2 cellular contexts compared by ENCODE assay signal in the genomic region with DNA sequence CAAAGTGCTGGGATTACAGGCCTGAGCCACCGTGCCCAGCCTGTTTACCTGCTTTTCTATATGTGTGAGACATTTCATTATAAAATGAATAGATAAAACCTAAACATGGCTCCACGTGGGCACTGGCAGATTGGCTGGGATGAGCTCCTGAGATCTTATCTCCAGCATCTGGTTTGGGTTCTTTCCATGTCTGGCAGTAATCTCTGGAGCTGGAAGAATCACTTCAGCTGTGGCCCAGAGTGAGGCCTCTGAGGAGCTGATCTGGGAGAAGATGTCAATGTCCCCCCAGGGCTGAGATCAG.
TF ChIP-seq lines count a peak whose summit lies in the region.

No MANE protein-coding gene starts in this region.

TF ChIP-seq in SK-N-SH, 30 proteins besides CTCF, POLR2A, EP300 and RAD21:
- no peak for TF ChIP-seq SMC3 (IDR thresholded peaks at IDR 0.05; ENCODE audit: low read depth, low read length)
- peak; percentile 20; the same call in 1 of the 2 replicates for TF ChIP-seq GATA2 (CRISPR knock-in tag; IDR thresholded peaks at IDR 0.05)

TF ChIP-seq in SK-N-SH treated with all-trans-retinoic acid at 6 μM for 48 hours, 23 proteins besides CTCF, POLR2A, EP300 and RAD21:
- TF ChIP-seq SNAI2 (CRISPR knock-in tag; IDR thresholded peaks at IDR 0.05) (no peak), ARNTL (CRISPR knock-in tag; IDR thresholded peaks at IDR 0.05; ENCODE audit: borderline replicate concordance, low read depth) (no peak), ZFP30 (CRISPR knock-in tag; IDR thresholded peaks at IDR 0.05) (no peak), BACH2 (CRISPR knock-in tag; IDR thresholded peaks at IDR 0.05; ENCODE audit: borderline replicate concordance) (no peak), TOX (CRISPR knock-in tag; IDR thresholded peaks at IDR 0.05; ENCODE audit: borderline replicate concordance) (no peak), ISL1 (CRISPR knock-in tag; IDR thresholded peaks at IDR 0.05) (no peak), ZNF565 (CRISPR knock-in tag; conservative IDR thresholded peaks at IDR 0.05; ENCODE audit: low read depth) (no peak), CSDC2 (CRISPR knock-in tag; IDR thresholded peaks at IDR 0.05) (no peak), RARB (CRISPR knock-in tag; IDR thresholded peaks at IDR 0.05) (no peak), ZNF8 (CRISPR knock-in tag; IDR thresholded peaks at IDR 0.05) (no peak), OSR1 (CRISPR knock-in tag; IDR thresholded peaks at IDR 0.05) (no peak), ZNF70 (CRISPR knock-in tag; IDR thresholded peaks at IDR 0.05) (no peak), GLIS3 (CRISPR knock-in tag; IDR thresholded peaks at IDR 0.05) (no peak), ZC3H10 (CRISPR knock-in tag; IDR thresholded peaks at IDR 0.05) (no peak), ESRRG (CRISPR knock-in tag; IDR thresholded peaks at IDR 0.05) (no peak)
- TF ChIP-seq, protein P1, sequence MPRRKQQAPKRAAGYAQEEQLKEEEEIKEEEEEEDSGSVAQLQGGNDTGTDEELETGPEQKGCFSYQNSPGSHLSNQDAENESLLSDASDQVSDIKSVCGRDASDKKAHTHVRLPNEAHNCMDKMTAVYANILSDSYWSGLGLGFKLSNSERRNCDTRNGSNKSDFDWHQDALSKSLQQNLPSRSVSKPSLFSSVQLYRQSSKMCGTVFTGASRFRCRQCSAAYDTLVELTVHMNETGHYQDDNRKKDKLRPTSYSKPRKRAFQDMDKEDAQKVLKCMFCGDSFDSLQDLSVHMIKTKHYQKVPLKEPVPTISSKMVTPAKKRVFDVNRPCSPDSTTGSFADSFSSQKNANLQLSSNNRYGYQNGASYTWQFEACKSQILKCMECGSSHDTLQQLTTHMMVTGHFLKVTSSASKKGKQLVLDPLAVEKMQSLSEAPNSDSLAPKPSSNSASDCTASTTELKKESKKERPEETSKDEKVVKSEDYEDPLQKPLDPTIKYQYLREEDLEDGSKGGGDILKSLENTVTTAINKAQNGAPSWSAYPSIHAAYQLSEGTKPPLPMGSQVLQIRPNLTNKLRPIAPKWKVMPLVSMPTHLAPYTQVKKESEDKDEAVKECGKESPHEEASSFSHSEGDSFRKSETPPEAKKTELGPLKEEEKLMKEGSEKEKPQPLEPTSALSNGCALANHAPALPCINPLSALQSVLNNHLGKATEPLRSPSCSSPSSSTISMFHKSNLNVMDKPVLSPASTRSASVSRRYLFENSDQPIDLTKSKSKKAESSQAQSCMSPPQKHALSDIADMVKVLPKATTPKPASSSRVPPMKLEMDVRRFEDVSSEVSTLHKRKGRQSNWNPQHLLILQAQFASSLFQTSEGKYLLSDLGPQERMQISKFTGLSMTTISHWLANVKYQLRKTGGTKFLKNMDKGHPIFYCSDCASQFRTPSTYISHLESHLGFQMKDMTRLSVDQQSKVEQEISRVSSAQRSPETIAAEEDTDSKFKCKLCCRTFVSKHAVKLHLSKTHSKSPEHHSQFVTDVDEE (CRISPR knock-in tag; IDR thresholded peaks at IDR 0.05), result no peak
- TF ChIP-seq, protein P2, sequence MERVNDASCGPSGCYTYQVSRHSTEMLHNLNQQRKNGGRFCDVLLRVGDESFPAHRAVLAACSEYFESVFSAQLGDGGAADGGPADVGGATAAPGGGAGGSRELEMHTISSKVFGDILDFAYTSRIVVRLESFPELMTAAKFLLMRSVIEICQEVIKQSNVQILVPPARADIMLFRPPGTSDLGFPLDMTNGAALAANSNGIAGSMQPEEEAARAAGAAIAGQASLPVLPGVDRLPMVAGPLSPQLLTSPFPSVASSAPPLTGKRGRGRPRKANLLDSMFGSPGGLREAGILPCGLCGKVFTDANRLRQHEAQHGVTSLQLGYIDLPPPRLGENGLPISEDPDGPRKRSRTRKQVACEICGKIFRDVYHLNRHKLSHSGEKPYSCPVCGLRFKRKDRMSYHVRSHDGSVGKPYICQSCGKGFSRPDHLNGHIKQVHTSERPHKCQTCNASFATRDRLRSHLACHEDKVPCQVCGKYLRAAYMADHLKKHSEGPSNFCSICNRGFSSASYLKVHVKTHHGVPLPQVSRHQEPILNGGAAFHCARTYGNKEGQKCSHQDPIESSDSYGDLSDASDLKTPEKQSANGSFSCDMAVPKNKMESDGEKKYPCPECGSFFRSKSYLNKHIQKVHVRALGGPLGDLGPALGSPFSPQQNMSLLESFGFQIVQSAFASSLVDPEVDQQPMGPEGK (CRISPR knock-in tag; IDR thresholded peaks at IDR 0.05; ENCODE audit: borderline replicate concordance), result no peak
- TF ChIP-seq, protein P3, sequence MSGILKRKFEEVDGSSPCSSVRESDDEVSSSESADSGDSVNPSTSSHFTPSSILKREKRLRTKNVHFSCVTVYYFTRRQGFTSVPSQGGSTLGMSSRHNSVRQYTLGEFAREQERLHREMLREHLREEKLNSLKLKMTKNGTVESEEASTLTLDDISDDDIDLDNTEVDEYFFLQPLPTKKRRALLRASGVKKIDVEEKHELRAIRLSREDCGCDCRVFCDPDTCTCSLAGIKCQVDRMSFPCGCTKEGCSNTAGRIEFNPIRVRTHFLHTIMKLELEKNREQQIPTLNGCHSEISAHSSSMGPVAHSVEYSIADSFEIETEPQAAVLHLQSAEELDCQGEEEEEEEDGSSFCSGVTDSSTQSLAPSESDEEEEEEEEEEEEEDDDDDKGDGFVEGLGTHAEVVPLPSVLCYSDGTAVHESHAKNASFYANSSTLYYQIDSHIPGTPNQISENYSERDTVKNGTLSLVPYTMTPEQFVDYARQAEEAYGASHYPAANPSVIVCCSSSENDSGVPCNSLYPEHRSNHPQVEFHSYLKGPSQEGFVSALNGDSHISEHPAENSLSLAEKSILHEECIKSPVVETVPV (CRISPR knock-in tag; IDR thresholded peaks at IDR 0.05), result no peak
- TF ChIP-seq, protein P4, sequence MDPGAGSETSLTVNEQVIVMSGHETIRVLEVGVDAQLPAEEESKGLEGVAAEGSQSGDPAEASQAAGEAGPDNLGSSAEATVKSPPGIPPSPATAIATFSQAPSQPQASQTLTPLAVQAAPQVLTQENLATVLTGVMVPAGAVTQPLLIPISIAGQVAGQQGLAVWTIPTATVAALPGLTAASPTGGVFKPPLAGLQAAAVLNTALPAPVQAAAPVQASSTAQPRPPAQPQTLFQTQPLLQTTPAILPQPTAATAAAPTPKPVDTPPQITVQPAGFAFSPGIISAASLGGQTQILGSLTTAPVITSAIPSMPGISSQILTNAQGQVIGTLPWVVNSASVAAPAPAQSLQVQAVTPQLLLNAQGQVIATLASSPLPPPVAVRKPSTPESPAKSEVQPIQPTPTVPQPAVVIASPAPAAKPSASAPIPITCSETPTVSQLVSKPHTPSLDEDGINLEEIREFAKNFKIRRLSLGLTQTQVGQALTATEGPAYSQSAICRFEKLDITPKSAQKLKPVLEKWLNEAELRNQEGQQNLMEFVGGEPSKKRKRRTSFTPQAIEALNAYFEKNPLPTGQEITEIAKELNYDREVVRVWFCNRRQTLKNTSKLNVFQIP (CRISPR knock-in tag; IDR thresholded peaks at IDR 0.05; ENCODE audit: borderline replicate concordance, low read depth), result no peak
